Comparison of ENCODE assay signal across 12 cellular contexts in the genomic region with DNA sequence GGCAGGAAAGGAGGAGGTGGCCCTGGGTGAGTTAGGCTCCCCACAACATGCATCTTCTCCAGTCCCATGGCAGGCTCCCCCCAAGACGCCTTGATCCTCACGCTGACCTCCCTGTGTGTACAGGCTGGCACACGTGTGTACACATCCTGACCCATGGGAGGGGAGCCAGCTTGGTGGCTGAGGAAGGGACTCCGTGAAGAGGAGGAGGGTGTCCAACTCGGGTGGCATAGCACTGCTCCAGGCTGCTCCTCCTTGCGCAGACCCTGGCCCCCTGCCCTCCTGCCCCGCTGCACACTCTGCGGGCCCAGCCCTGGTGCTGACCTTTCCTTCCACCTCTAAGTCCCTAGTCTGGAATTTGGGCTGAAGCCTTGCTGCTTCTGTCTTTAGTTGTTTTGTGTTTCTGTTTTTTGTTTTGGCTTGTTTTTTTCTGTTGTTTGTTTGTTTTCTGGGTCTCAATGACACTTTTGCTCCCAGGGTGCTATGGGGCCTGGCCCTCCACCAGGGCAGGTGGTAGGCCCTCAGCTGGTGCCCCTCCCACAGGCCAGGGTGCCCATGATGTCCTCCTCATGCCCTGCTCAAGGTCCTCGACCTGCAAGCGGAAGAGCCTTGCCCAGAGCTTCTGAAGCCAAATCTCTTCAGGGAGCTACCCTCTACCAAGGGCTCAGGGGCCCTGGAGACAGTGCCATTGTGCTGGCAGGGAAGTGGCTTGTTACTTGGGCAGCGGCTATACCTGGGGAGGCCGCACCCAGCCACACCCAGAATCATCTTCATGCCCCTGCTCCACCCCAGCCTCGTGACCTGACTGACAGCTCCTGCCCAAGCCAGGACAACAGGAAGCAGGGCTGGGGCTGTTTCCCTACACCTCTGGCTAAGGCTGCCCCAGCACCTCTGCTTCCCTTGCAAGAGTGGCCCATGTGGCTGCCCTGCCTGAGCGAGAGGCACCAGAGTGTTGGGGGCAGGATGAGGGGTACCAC. TPM values are rescaled to one million over a fixed set of nuclear protein-coding genes. Genes with fewer than 3 reads are reported as not detected.
DNase-seq lines count a peak whose midpoint lies in the region; ATAC-seq, FAIRE-seq and TF ChIP-seq lines count a peak whose summit lies in the region.
"Had no signal": no experiment of that assay in that cellular context is flagged by ENCODE, and none has a peak within 500 bp of the region (broad histone marks: within the 10 kb centered on the region; RNA-seq: fewer than 3 reads in every experiment).

No MANE protein-coding gene starts in this region.

- peak overlapping the region; percentile 91 for H2BK12ac ChIP-seq in trophoblast cell (ENCODE audit: low read length)

- H3K79me2 ChIP-seq in PC-9 (ENCODE audit: low read depth) (no peaks in the 10 kb centered on the region), trophoblast cell (ENCODE audit: control insufficient read depth, insufficient read depth, low read length, poor library complexity) (peaks cover 46% of the 10 kb centered on the region)

- H3K14ac ChIP-seq in trophoblast cell (ENCODE audit: low read length) = peak overlapping the region; percentile 75

- intact Hi-C loops in PC-9 (cut with micrococcal nuclease; ENCODE audit: unreplicated experiment) (no loop called here), esophagus squamous epithelium (cut with DNase I) (no loop called here)

- H3K4me3 ChIP-seq in AG04450 (ENCODE audit: low read depth, low read length) (no peak overlapping the region), PC-9 (no peak overlapping the region), esophagus squamous epithelium (peak overlapping the region in 3 of 4 donors; percentile 41 to 88 (median 87)), trophoblast cell (ENCODE audit: low read depth, low read length) (no peak overlapping the region)

- H3K36me3 ChIP-seq in PC-9 (ENCODE audit: low read depth) (no peaks in the 10 kb centered on the region), esophagus squamous epithelium (peaks cover 0 to 5% (median 0%) of the 10 kb centered on the region in 3 donors), trophoblast cell (ENCODE audit: control insufficient read depth in 1 of 2, insufficient read depth in 2 of 2, low read length in 2 of 2) (no peaks in the 10 kb centered on the region)
- H3K36me3 ChIP-seq: BE2C had no signal

- no peak for FAIRE-seq in frontal cortex (lab: Jason Lieb, UNC)

- H2BK120ac ChIP-seq in trophoblast cell (ENCODE audit: insufficient read depth, low read length, poor library complexity) = peak overlapping the region; percentile 96

- WGBS in esophagus squamous epithelium, 2 donors = 36 to 66% methylated on average over 5 to 9 of the region's 14 CpGs
- WGBS in trophoblast cell (ENCODE audit: extremely low coverage, insufficient coverage, insufficient read length) = no CpG with 5 or more reads among the region's 14 CpGs

- no peak for TF ChIP-seq CTCF in AG04450 (IDR thresholded peaks at IDR 0.05; ENCODE audit: low read depth, low read length)
- TF ChIP-seq CTCF in PC-9 (conservative IDR thresholded peaks at IDR 0.05) = no peak
- no peak for TF ChIP-seq CTCF in esophagus squamous epithelium (IDR thresholded peaks at IDR 0.05)

- no TSS peak for BruUV-seq in PC-9 (replicated peaks; lab: Mats Ljungman, UMichigan)

- H3F3A ChIP-seq in PC-9 (ENCODE audit: insufficient read depth, low read depth) = peaks cover 18% of the 10 kb centered on the region

- H2AK5ac ChIP-seq in trophoblast cell (ENCODE audit: low read length) = peak overlapping the region; percentile 84

- H4K20me1 ChIP-seq in PC-9 (ENCODE audit: insufficient read depth) = no peaks in the 10 kb centered on the region

- no peak overlapping the region for H3K9ac ChIP-seq in trophoblast cell (ENCODE audit: low read length)

- H3K9me3 ChIP-seq in AG04450 (ENCODE audit: control insufficient read depth, insufficient read depth, low read length) (no peaks in the 10 kb centered on the region; the same call in 1 of the 2 replicates), PC-9 (ENCODE audit: insufficient read depth, low read depth) (no peaks in the 10 kb centered on the region), esophagus squamous epithelium (no peaks in the 10 kb centered on the region), trophoblast cell (ENCODE audit: insufficient read depth, low read depth, low read length) (no peaks in the 10 kb centered on the region)
- H3K9me3 ChIP-seq: BE2C had no signal

- POLR2A ChIA-PET in AG04450 (lab: Yijun Ruan, JAX) (interaction anchor here (0.8 to 1.3 kb wide), 5 partner anchors 70 to 206 kb away, joined by 3 to 7 read pairs (median 3); no protein-coding TSS in a partner anchor), PC-9 (lab: Charles Lee; ENCODE audit: unreplicated experiment) (interaction anchor here (0.6 kb wide), 1 partner anchor 10 kb away, joined by 4 read pairs; no protein-coding TSS in a partner anchor)

- H2AFZ ChIP-seq in PC-9 (no peak overlapping the region), trophoblast cell (ENCODE audit: insufficient read depth, low read length, poor library complexity) (peak overlapping the region; percentile 14)

- no peak for ATAC-seq in GM18502 (IDR thresholded peaks at IDR 0.05; ENCODE audit: poor library complexity, unreplicated experiment)
- no peak for ATAC-seq in HG03442 (IDR thresholded peaks at IDR 0.05; ENCODE audit: unreplicated experiment)
- ATAC-seq: activated CD8-positive, alpha-beta T cell treated with anti-CD3 and anti-CD28 coated beads, Interleukin-2, amount 10 ng/mL, durations not matched to agents 7 days and 5 days had no signal

- H3K4me2 ChIP-seq in PC-9 = peak overlapping the region; percentile 69
- peak overlapping the region; percentile 48 for H3K4me2 ChIP-seq in trophoblast cell (ENCODE audit: low read length)

- peak overlapping the region; percentile 8 for H4K8ac ChIP-seq in trophoblast cell (ENCODE audit: low read depth, low read length)

- H3K9me2 ChIP-seq in PC-9 (ENCODE audit: insufficient read depth) = no peaks in the 10 kb centered on the region

- H3K18ac ChIP-seq in trophoblast cell (ENCODE audit: low read length) = peak overlapping the region; percentile 92

- no peak overlapping the region for H3K23ac ChIP-seq in trophoblast cell (ENCODE audit: low read length)

- no peak overlapping the region for H4K12ac ChIP-seq in trophoblast cell (ENCODE audit: low read depth, low read length)

- CTCF ChIA-PET in AG04450 (lab: Charles Lee) = interaction anchor here (3.0 kb wide), 1 partner anchor 212 kb away, joined by 14 read pairs; no protein-coding TSS in a partner anchor
- CTCF ChIA-PET in PC-9 (lab: Charles Lee) = interaction anchor here (1.0 kb wide), 1 partner anchor 171 kb away, joined by 3 read pairs; no protein-coding TSS in a partner anchor

- peak overlapping the region; percentile 86 for H4K91ac ChIP-seq in trophoblast cell (ENCODE audit: low read depth, low read length)

- H3K27ac ChIP-seq in AG04450 (ENCODE audit: low read depth, low read length) = peak overlapping the region; percentile 90
- peak overlapping the region; percentile 25; the same call in 1 of the 2 replicates for H3K27ac ChIP-seq in PC-9
- peak overlapping the region; percentile 88 to 98 (median 94) for H3K27ac ChIP-seq in esophagus squamous epithelium
- H3K27ac ChIP-seq in trophoblast cell (ENCODE audit: low read depth, low read length) = peak overlapping the region; percentile 68

- H3K27me3 ChIP-seq in AG04450 (ENCODE audit: control insufficient read depth, insufficient read depth, low read length) (peaks cover 2% of the 10 kb centered on the region), PC-9 (ENCODE audit: insufficient read depth, low read depth) (peaks cover 11% of the 10 kb centered on the region), esophagus squamous epithelium (peaks cover 0 to 16% (median 0%) of the 10 kb centered on the region in 4 donors), trophoblast cell (ENCODE audit: insufficient read depth, low read length) (no peaks in the 10 kb centered on the region)
- H3K27me3 ChIP-seq: BE2C had no signal

- DNase-seq in AG04450 (ENCODE audit: low read depth, low spot score) = no peak
- DNase-seq in PC-9 = peak in 1 of 2 experiments; percentile 53
- no peak for DNase-seq in esophagus squamous epithelium (lab: John Stamatoyannopoulos, UW)
- no peak for DNase-seq in trophoblast cell
- DNase-seq in H4 (ENCODE audit: low spot score) = no peak
- DNase-seq in frontal cortex (ENCODE audit: low spot score in 2 of 2) = no peak
- DNase-seq: activated CD8-positive, alpha-beta T cell treated with anti-CD3 and anti-CD28 coated beads, Interleukin-2, amount 10 ng/mL, durations not matched to agents 7 days and 5 days; activated naive CD8-positive, alpha-beta T cell treated with anti-CD3 and anti-CD28 coated beads, Interleukin-2, amount 10 ng/mL, durations not matched to agents 7 days and 5 days; Kasumi-1 had no signal

- H3K79me1 ChIP-seq in trophoblast cell (ENCODE audit: low read length) = peaks cover 51% of the 10 kb centered on the region

- H3K4me1 ChIP-seq in PC-9 (replicated peaks; ENCODE audit: insufficient read depth) (peaks cover 44% of the 10 kb centered on the region), esophagus squamous epithelium (peaks cover 56 to 87% (median 58%) of the 10 kb centered on the region in 3 donors), trophoblast cell (ENCODE audit: control insufficient read depth in 1 of 2, insufficient read depth in 2 of 2, low read length in 2 of 2) (peaks cover 55 to 67% of the 10 kb centered on the region in 2 experiments)

- no peak for TF ChIP-seq POLR2A in esophagus squamous epithelium (IDR thresholded peaks at IDR 0.05)

- H2BK5ac ChIP-seq in trophoblast cell (ENCODE audit: low read depth, low read length, poor library complexity) = peak overlapping the region; percentile 47

- peak overlapping the region; percentile 95 for H3K4ac ChIP-seq in trophoblast cell (ENCODE audit: low read depth, low read length)

RNA-seq across cellular contexts. Expression of a gene that starts 5.1 kb away (rescaled TPM):
- 1.9 TPM in 2 replicates for polyA plus RNA-seq in AG04450 (2011; rRNA removed)
- 5.9 and 6.5 TPM in 2 replicates for polyA minus RNA-seq in AG04450 (2011; rRNA and poly(A)+ RNA removed)
- 12.0 and 15.7 TPM in 2 replicates for total RNA-seq in PC-9 (2021)
- 10 to 100 TPM; 14.7 to 58.1 (median 33.1) TPM for total RNA-seq in esophagus squamous epithelium
- 11.1 and 12.0 TPM in 2 replicates for polyA plus RNA-seq in trophoblast cell (2013)
- 1.0 and 2.0 TPM in 2 replicates for total RNA-seq in H4 (2014; rRNA removed; shearing (Covaris generic))
- 5.7 TPM for total RNA-seq in frontal cortex

Comparison
In these comparisons a context has a peak if more than half of its experiments do, and no peak if none do; other contexts are left out.
1. H3K27ac ChIP-seq: peak in every context shown above with its lines; median percentile 94 in esophagus squamous epithelium; 90 in AG04450; 68 in trophoblast cell; 25 in PC-9.
2. H3K4me3 ChIP-seq: peak in esophagus squamous epithelium (3 of 4); none in AG04450 (single experiment), PC-9 (single experiment) and trophoblast cell (single experiment).